Comparison of ENCODE assay signal across 11 cellular contexts in genomic region chr17:50100480-50100883, GRCh38. TPM values are rescaled to one million over a fixed set of nuclear protein-coding genes. Genes with fewer than 3 reads are reported as not detected.
DNase-seq lines count a peak whose midpoint lies in the region; ATAC-seq, FAIRE-seq and TF ChIP-seq lines count a peak whose summit lies in the region.
"Had no signal": no experiment of that assay in that cellular context is flagged by ENCODE, and none has a peak within 500 bp of the region (broad histone marks: within the 10 kb centered on the region; RNA-seq: fewer than 3 reads in every experiment).

No MANE protein-coding gene starts in this region.

- no peak for TF ChIP-seq CTCF in right lobe of liver (IDR thresholded peaks at IDR 0.05)
- TF ChIP-seq CTCF in WTC11 (IDR thresholded peaks at IDR 0.05), result no peak

- peaks cover 22% of the 10 kb centered on the region for H3K4me1 Mint-ChIP-seq in WTC11

- POLR2A ChIA-PET in WTC11 (lab: Charles Lee), result interaction anchor here (1.1 to 1.5 kb wide), 2 partner anchors 51 to 61 kb away, joined by 4 read pairs; no protein-coding TSS in a partner anchor

- H3K36me3 Mint-ChIP-seq in WTC11, result no peaks in the 10 kb centered on the region

- 74% methylated on average over 4 of the region's 5 CpGs for WGBS in right lobe of liver (ENCODE audit: insufficient coverage, low coverage, low lambda C conversion rate, missing lambda C conversion rate)

- no peaks in the 10 kb centered on the region for H3K9me3 ChIP-seq in right lobe of liver

- DNase-seq in HTR-8/SVneo (ENCODE audit: insufficient read length, low spot score) (no peak), right lobe of liver (no peak), substantia nigra (lab: John Stamatoyannopoulos, UW) (no peak), globus pallidus (ENCODE audit: low spot score) (no peak), WTC11 (ENCODE audit: low spot score) (no peak), NCI-H1436 (lab: John Stamatoyannopoulos, UW) (no peak)
- DNase-seq: CD4-positive, alpha-beta memory T cell; NCI-H226; SHP77; stimulated activated CD8-positive, alpha-beta memory T cell treated with anti-CD3 and anti-CD28 coated beads, Interleukin-4, amount 100 ng/mL, for 48 hours had no signal

- peaks cover 0 to 61% (median 17%) of the 10 kb centered on the region in 4 donors for H3K4me1 ChIP-seq in right lobe of liver

- no peak overlapping the region for H3K4me3 ChIP-seq in right lobe of liver

- intact Hi-C loops in right lobe of liver (cut with DNase I), result no loop called here

- peaks cover 0 to 11% (median 6%) of the 10 kb centered on the region in 4 donors for H3K36me3 ChIP-seq in right lobe of liver

- no peaks in the 10 kb centered on the region for H3K9me3 Mint-ChIP-seq in WTC11
- H3K9me3 Mint-ChIP-seq: CD4-positive, alpha-beta memory T cell had no signal

- no peak for TF ChIP-seq POLR2A in right lobe of liver (IDR thresholded peaks at IDR 0.05)

- H3K27ac Mint-ChIP-seq in WTC11, result no peak overlapping the region

- H3K27ac ChIP-seq in cingulate gyrus (ENCODE audit: low read depth, low read length), result peak overlapping the region; percentile 97
- peak overlapping the region in 2 of 3 donors; percentile 92 to 93 for H3K27ac ChIP-seq in right lobe of liver
- H3K27ac ChIP-seq in substantia nigra (ENCODE audit: low read depth, low read length, poor library complexity, severe bottlenecking), result peak overlapping the region; percentile 0

- H3K4me3 Mint-ChIP-seq in WTC11, result no peak overlapping the region
- H3K4me3 Mint-ChIP-seq: CD4-positive, alpha-beta memory T cell had no signal

- no peaks in the 10 kb centered on the region for H3K27me3 Mint-ChIP-seq in WTC11 (ENCODE audit: low read depth)
- H3K27me3 Mint-ChIP-seq: CD4-positive, alpha-beta memory T cell had no signal

- ATAC-seq in right lobe of liver (no peak), WTC11 (no peak)

- CTCF ChIA-PET in WTC11 (lab: Charles Lee), result interaction anchor here (1.0 to 2.7 kb wide), 9 partner anchors 12 to 148 kb away, joined by 3 to 14 read pairs (median 5); no protein-coding TSS in a partner anchor

- no peaks in the 10 kb centered on the region for H3K27me3 ChIP-seq in right lobe of liver

- peak; percentile 36 for FAIRE-seq in HTR-8/SVneo (lab: Jason Lieb, UNC)

TF ChIP-seq in WTC11, 78 proteins besides CTCF, POLR2A, EP300 and RAD21:
- TF ChIP-seq ATF2 (CRISPR knock-in tag; IDR thresholded peaks at IDR 0.05; ENCODE audit: borderline replicate concordance, low read depth), result no peak

RNA-seq across cellular contexts. Expression of gene PDK2, which starts 5.3 kb away (rescaled TPM):
- total RNA-seq in right lobe of liver, result 10 to 100 TPM; 25.0 to 58.0 (median 44.8) TPM
- total RNA-seq in WTC11 (2021), result 16.6 to 21.3 TPM (median 19.8 TPM) in 3 replicates

RNA-seq across cellular contexts. Expression of gene SAMD14, which starts 29.5 kb away (rescaled TPM):
- total RNA-seq in right lobe of liver (1 to 10 TPM in 2 of 6 experiments, under 1 TPM in 3, not detected in 1; 0.50 to 3.8 (median 0.77) TPM), WTC11 (2021) (4.5 to 6.0 TPM (median 5.9 TPM) in 3 replicates)

RNA-seq across cellular contexts. Expression of gene ITGA3, which starts 44.6 kb away (rescaled TPM):
- 1 to 10 TPM; 1.4 to 3.7 (median 2.4) TPM for total RNA-seq in right lobe of liver
- 35.3 to 44.2 TPM (median 35.5 TPM) in 3 replicates for total RNA-seq in WTC11 (2021)

RNA-seq across cellular contexts. Expression of gene PPP1R9B, which starts 50.0 kb away (rescaled TPM):
- total RNA-seq in right lobe of liver, result 10 to 100 TPM in 5 of 6 experiments, 1 to 10 TPM in 1; 9.9 to 18.1 (median 12.0) TPM
- total RNA-seq in WTC11 (2021), result 20.4 to 21.7 TPM (median 20.6 TPM) in 3 replicates

Comparison
In these comparisons a context has a peak if more than half of its experiments do, and no peak if none do; other contexts are left out.
1. H3K27ac ChIP-seq: peak in every context shown above with its lines; median percentile 97 in cingulate gyrus; 92 in right lobe of liver; 0 in substantia nigra.